In the genomic region with DNA sequence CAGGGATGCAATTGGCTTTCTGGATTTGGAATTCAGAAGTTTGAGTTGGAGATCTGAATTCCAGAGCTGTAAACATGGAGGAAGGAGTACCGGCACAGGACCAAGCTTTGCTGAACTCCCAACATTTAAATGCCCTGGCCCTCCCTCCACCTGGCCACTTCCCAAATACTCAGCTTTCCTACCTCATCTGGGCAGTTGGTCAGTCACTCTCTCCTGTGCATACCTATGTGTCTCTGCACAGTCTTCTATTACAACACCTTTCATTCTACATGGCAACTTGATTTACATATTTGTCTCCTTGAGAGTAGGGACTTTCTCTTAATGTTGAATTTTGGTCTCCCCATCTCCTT, we compare ENCODE assay signal across 1 cellular context.
TF ChIP-seq lines count a peak whose summit lies in the region.

No MANE protein-coding gene starts in this region.

TF ChIP-seq in H1, 55 proteins besides CTCF, POLR2A, EP300 and RAD21:
- TF ChIP-seq TAF1 (IDR thresholded peaks at IDR 0.05; ENCODE audit: low read depth, low read length): no peak
TF ChIP-seq in H1: peak in this region for 0.
